Comparison of ENCODE assay signal across 20 cellular contexts in genomic region chr12:132180648-132181546, GRCh38. TPM values are rescaled to one million over a fixed set of nuclear protein-coding genes. Genes with fewer than 3 reads are reported as not detected.
DNase-seq lines count a peak whose midpoint lies in the region; ATAC-seq and TF ChIP-seq lines count a peak whose summit lies in the region.
"Had no signal": no experiment of that assay in that cellular context is flagged by ENCODE, and none has a peak within 500 bp of the region (broad histone marks: within the 10 kb centered on the region; RNA-seq: fewer than 3 reads in every experiment).

No MANE protein-coding gene starts in this region.

- peak overlapping the region; percentile 76 for H3K23ac ChIP-seq in trophoblast cell (ENCODE audit: low read length)

- no peak overlapping the region for H2BK5ac ChIP-seq in trophoblast cell (ENCODE audit: low read depth, low read length, poor library complexity)

- no peak overlapping the region for H2BK120ac ChIP-seq in trophoblast cell (ENCODE audit: insufficient read depth, low read length, poor library complexity)

- intact Hi-C loops in CD8-positive, alpha-beta T cell (cut with DNase I, micrococcal nuclease), result no loop called here

- no peak overlapping the region for H4K8ac ChIP-seq in trophoblast cell (ENCODE audit: low read depth, low read length)

- CTCF ChIA-PET in HEK293 (lab: Yijun Ruan, JAX), result interaction anchor here (1.7 kb wide), 1 partner anchor 13 kb away, joined by 4 read pairs; no protein-coding TSS in a partner anchor
- CTCF ChIA-PET in CD8-positive, alpha-beta T cell (lab: Charles Lee), result no interaction called here

- H3K14ac ChIP-seq in trophoblast cell (ENCODE audit: low read length), result no peak overlapping the region

- no peak for ATAC-seq in CD8-positive, alpha-beta T cell
- no peak for ATAC-seq in GM19023 (IDR thresholded peaks at IDR 0.05; ENCODE audit: unreplicated experiment)
- ATAC-seq: PC-3 had no signal

- WGBS in trophoblast cell (ENCODE audit: extremely low coverage, insufficient coverage, insufficient read length), result no CpG with 5 or more reads among the region's 30 CpGs

- H3K9ac ChIP-seq in BLaER1, result no peak overlapping the region
- H3K9ac ChIP-seq in trophoblast cell (ENCODE audit: low read length), result no peak overlapping the region

- no peak overlapping the region for H3K4ac ChIP-seq in trophoblast cell (ENCODE audit: low read depth, low read length)

- H3K27me3 ChIP-seq in BLaER1 (no peaks in the 10 kb centered on the region), trophoblast cell (ENCODE audit: insufficient read depth, low read length) (no peaks in the 10 kb centered on the region)
- no peaks in the 10 kb centered on the region for H3K27me3 ChIP-seq in CD8-positive, alpha-beta T cell (ENCODE audit: insufficient read depth, low read length)

- no peak overlapping the region for H4K12ac ChIP-seq in trophoblast cell (ENCODE audit: low read depth, low read length)

- no peak overlapping the region for H3K18ac ChIP-seq in trophoblast cell (ENCODE audit: low read length)

- H3K79me1 ChIP-seq in trophoblast cell (ENCODE audit: low read length), result no peaks in the 10 kb centered on the region

- POLR2A ChIA-PET in HEK293 (lab: Yijun Ruan, JAX), result no interaction called here
- POLR2A ChIA-PET in CD8-positive, alpha-beta T cell (lab: Charles Lee), result no interaction called here

- H3K9me3 ChIP-seq in BLaER1 (no peaks in the 10 kb centered on the region), HEK293 (ENCODE audit: control insufficient read depth, insufficient read depth, low read depth, low read length) (no peaks in the 10 kb centered on the region), trophoblast cell (ENCODE audit: insufficient read depth, low read depth, low read length) (peaks cover 17% of the 10 kb centered on the region)
- H3K9me3 ChIP-seq in CD8-positive, alpha-beta T cell (ENCODE audit: low read length), result no peaks in the 10 kb centered on the region
- H3K9me3 ChIP-seq: HAP-1 had no signal

- H3K4me3 ChIP-seq in BLaER1 (no peak overlapping the region), HEK293 (ENCODE audit: low read depth, low read length) (no peak overlapping the region), trophoblast cell (ENCODE audit: low read depth, low read length) (peak overlapping the region; percentile 42)
- no peak overlapping the region for H3K4me3 ChIP-seq in CD8-positive, alpha-beta T cell (ENCODE audit: low read depth, low read length)
- H3K4me3 ChIP-seq: HAP-1 had no signal

- no peak overlapping the region for H2BK12ac ChIP-seq in trophoblast cell (ENCODE audit: low read length)

- H4K20me1 ChIP-seq in BLaER1, result no peaks in the 10 kb centered on the region

- no peaks in the 10 kb centered on the region for H3K4me1 Mint-ChIP-seq in chondrocyte (ENCODE audit: low read depth)
- peaks cover 36% of the 10 kb centered on the region for H3K4me1 Mint-ChIP-seq in CD8-positive, alpha-beta T cell (ENCODE audit: low read depth)
- H3K4me1 Mint-ChIP-seq in activated naive CD8-positive, alpha-beta T cell treated with anti-CD3 and anti-CD28 coated beads for 36 hours, result peaks cover 23% of the 10 kb centered on the region

- H3K4me2 ChIP-seq in BLaER1 (peak overlapping the region; percentile 98), trophoblast cell (ENCODE audit: low read length) (no peak overlapping the region)

- no peak overlapping the region for H4K91ac ChIP-seq in trophoblast cell (ENCODE audit: low read depth, low read length)

- H2AK5ac ChIP-seq in trophoblast cell (ENCODE audit: low read length), result no peak overlapping the region

- no peak for TF ChIP-seq CTCF in HEK293 (tag by site-specific recombination; IDR thresholded peaks at IDR 0.05)
- no peak for TF ChIP-seq CTCF in chondrocyte (IDR thresholded peaks at IDR 0.05)
- TF ChIP-seq CTCF in CD8-positive, alpha-beta T cell (IDR thresholded peaks at IDR 0.05), result no peak

- no peaks in the 10 kb centered on the region for H3K9me3 Mint-ChIP-seq in chondrocyte (ENCODE audit: low read depth)
- H3K9me3 Mint-ChIP-seq in CD8-positive, alpha-beta T cell, result peaks cover 3% of the 10 kb centered on the region
- no peaks in the 10 kb centered on the region for H3K9me3 Mint-ChIP-seq in activated naive CD8-positive, alpha-beta T cell treated with anti-CD3 and anti-CD28 coated beads for 36 hours

- no peak overlapping the region for H3K4me3 Mint-ChIP-seq in chondrocyte (ENCODE audit: unreplicated experiment)
- H3K4me3 Mint-ChIP-seq in CD8-positive, alpha-beta T cell, result no peak overlapping the region
- H3K4me3 Mint-ChIP-seq in activated naive CD8-positive, alpha-beta T cell treated with anti-CD3 and anti-CD28 coated beads for 36 hours, result no peak overlapping the region
- H3K4me3 Mint-ChIP-seq: CD14-positive monocyte had no signal

- no peak overlapping the region for H3K27ac Mint-ChIP-seq in chondrocyte (ENCODE audit: unreplicated experiment)
- no peak overlapping the region for H3K27ac Mint-ChIP-seq in CD8-positive, alpha-beta T cell
- no peak overlapping the region for H3K27ac Mint-ChIP-seq in activated naive CD8-positive, alpha-beta T cell treated with anti-CD3 and anti-CD28 coated beads for 36 hours
- H3K27ac Mint-ChIP-seq: CD14-positive monocyte had no signal

- no peaks in the 10 kb centered on the region for H3K79me2 ChIP-seq in trophoblast cell (ENCODE audit: control insufficient read depth, insufficient read depth, low read length, poor library complexity)

- H3K4me1 ChIP-seq in BLaER1, result peaks cover 97% of the 10 kb centered on the region
- H3K4me1 ChIP-seq in HEK293 (ENCODE audit: control insufficient read depth, insufficient read depth, low read length), result no peaks in the 10 kb centered on the region
- no peaks in the 10 kb centered on the region for H3K4me1 ChIP-seq in trophoblast cell (ENCODE audit: control insufficient read depth in 1 of 2, insufficient read depth in 2 of 2, low read length in 2 of 2)
- H3K4me1 ChIP-seq in CD8-positive, alpha-beta T cell (ENCODE audit: insufficient read depth, low read length), result peaks cover 31% of the 10 kb centered on the region
- H3K4me1 ChIP-seq: HAP-1 had no signal

- peak; percentile 85 for DNase-seq in chondrocyte (ENCODE audit: low spot score)
- no peak for DNase-seq in trophoblast cell
- DNase-seq in CD8-positive, alpha-beta T cell, result no peak
- no peak for DNase-seq in activated naive CD8-positive, alpha-beta T cell treated with anti-CD3 and anti-CD28 coated beads for 36 hours
- DNase-seq: ACHN, COR-L47, DMS 273 treated with DMSO at 0.1 percent for 48 hours, DND-41, KBM-7, MV-4-11, NCI-H187 treated with DMSO at 0.1 percent for 48 hours, NCI-H345, NCI-H526, PC-3, RPMI8226 had no signal

- H2AFZ ChIP-seq in trophoblast cell (ENCODE audit: insufficient read depth, low read length, poor library complexity), result no peak overlapping the region

- no peaks in the 10 kb centered on the region for H3K36me3 Mint-ChIP-seq in chondrocyte (ENCODE audit: low read depth)
- H3K36me3 Mint-ChIP-seq in CD8-positive, alpha-beta T cell, result no peaks in the 10 kb centered on the region
- no peaks in the 10 kb centered on the region for H3K36me3 Mint-ChIP-seq in activated naive CD8-positive, alpha-beta T cell treated with anti-CD3 and anti-CD28 coated beads for 36 hours

- H3K36me3 ChIP-seq in BLaER1 (no peaks in the 10 kb centered on the region), HEK293 (ENCODE audit: control insufficient read depth in 2 of 2, insufficient read depth in 1 of 2, low read length in 2 of 2) (no peaks in the 10 kb centered on the region), trophoblast cell (ENCODE audit: control insufficient read depth in 1 of 2, insufficient read depth in 2 of 2, low read length in 2 of 2) (no peaks in the 10 kb centered on the region)
- H3K36me3 ChIP-seq in CD8-positive, alpha-beta T cell (ENCODE audit: insufficient read depth, low read length), result no peaks in the 10 kb centered on the region
- H3K36me3 ChIP-seq: HAP-1 had no signal

- H3K27ac ChIP-seq in BLaER1 (no peak overlapping the region), HEK293 (ENCODE audit: extremely low read depth, low read depth, low read length) (no peak overlapping the region), trophoblast cell (ENCODE audit: low read depth, low read length) (no peak overlapping the region)
- no peak overlapping the region for H3K27ac ChIP-seq in CD8-positive, alpha-beta T cell (ENCODE audit: low read depth, low read length)

- H3K27me3 Mint-ChIP-seq in chondrocyte (ENCODE audit: low read depth), result peaks cover 62% of the 10 kb centered on the region
- peaks cover 3% of the 10 kb centered on the region for H3K27me3 Mint-ChIP-seq in CD8-positive, alpha-beta T cell (ENCODE audit: low read depth)
- H3K27me3 Mint-ChIP-seq in activated naive CD8-positive, alpha-beta T cell treated with anti-CD3 and anti-CD28 coated beads for 36 hours, result peaks cover 3% of the 10 kb centered on the region

TF ChIP-seq in HEK293, 187 proteins besides CTCF, POLR2A, EP300 and RAD21 (continues in another document):
- TF ChIP-seq, protein P1, sequence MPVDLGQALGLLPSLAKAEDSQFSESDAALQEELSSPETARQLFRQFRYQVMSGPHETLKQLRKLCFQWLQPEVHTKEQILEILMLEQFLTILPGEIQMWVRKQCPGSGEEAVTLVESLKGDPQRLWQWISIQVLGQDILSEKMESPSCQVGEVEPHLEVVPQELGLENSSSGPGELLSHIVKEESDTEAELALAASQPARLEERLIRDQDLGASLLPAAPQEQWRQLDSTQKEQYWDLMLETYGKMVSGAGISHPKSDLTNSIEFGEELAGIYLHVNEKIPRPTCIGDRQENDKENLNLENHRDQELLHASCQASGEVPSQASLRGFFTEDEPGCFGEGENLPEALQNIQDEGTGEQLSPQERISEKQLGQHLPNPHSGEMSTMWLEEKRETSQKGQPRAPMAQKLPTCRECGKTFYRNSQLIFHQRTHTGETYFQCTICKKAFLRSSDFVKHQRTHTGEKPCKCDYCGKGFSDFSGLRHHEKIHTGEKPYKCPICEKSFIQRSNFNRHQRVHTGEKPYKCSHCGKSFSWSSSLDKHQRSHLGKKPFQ (tag by site-specific recombination; IDR thresholded peaks at IDR 0.05), result peak; percentile 98
- TF ChIP-seq ZNF324 (tag by site-specific recombination; IDR thresholded peaks at IDR 0.05) (no peak), ZNF223 (tag by site-specific recombination; IDR thresholded peaks at IDR 0.05) (no peak), ZNF221 (tag by site-specific recombination; IDR thresholded peaks at IDR 0.05; ENCODE audit: borderline replicate concordance) (no peak), ZNF843 (tag by site-specific recombination; IDR thresholded peaks at IDR 0.05) (no peak)

RNA-seq across cellular contexts. Expression of gene NOC4L, which starts 36.6 kb away (rescaled TPM):
- 14.4 to 16.0 TPM (median 14.7 TPM) in 3 replicates for total RNA-seq in chondrocyte
- 22.0 and 22.3 TPM in 2 replicates for polyA plus RNA-seq in trophoblast cell (2013)
- 10 to 100 TPM; 25.8 to 28.3 TPM for total RNA-seq in CD8-positive, alpha-beta T cell
- total RNA-seq in activated naive CD8-positive, alpha-beta T cell treated with anti-CD3 and anti-CD28 coated beads for 36 hours, result 10 to 100 TPM; 54.2 to 59.2 TPM

RNA-seq across cellular contexts. Expression of gene DDX51, which starts 36.8 kb away (rescaled TPM):
- total RNA-seq in chondrocyte, result 7.9 to 10.1 TPM (median 9.6 TPM) in 3 replicates
- 6.5 and 6.9 TPM in 2 replicates for polyA plus RNA-seq in trophoblast cell (2013)
- 10 to 100 TPM; 61.5 to 66.5 TPM for total RNA-seq in CD8-positive, alpha-beta T cell
- 10 to 100 TPM; 32.4 to 34.8 TPM for total RNA-seq in activated naive CD8-positive, alpha-beta T cell treated with anti-CD3 and anti-CD28 coated beads for 36 hours
